9 cellular contexts compared by ENCODE assay signal in the genomic region with DNA sequence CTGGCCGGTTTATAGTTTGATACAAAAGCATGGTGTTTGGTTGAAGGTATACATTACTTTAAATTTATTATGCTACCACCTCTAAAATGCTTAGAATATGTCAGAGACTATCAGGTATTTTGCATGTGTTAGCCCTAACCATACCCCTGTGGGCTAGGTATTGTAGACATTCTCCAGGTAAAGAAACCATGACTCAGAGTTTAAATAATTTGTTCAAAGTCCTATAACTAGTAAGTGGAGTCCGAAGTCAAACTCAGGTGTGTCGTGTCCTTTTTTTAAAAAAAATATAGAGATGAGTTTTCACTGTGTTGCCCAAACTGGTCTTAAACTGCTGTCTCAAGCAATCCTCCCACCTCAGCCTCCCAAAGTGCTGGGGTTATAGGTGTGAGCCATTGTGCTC.
"Had no signal": no experiment of that assay in that cellular context is flagged by ENCODE, and none has a peak within 500 bp of the region (broad histone marks: within the 10 kb centered on the region; RNA-seq: fewer than 3 reads in every experiment).

No MANE protein-coding gene starts in this region.

- DNase-seq: H9, HCEC 1CT, IMR-90, KBM-7 had no signal

- ATAC-seq: GM23338 had no signal

- H3K27ac ChIP-seq: KMS-11 had no signal

- H3K4me2 ChIP-seq: GM23338, KMS-11 had no signal

- H3K9ac ChIP-seq: KMS-11 had no signal

- FAIRE-seq: H1, H54, HTR-8/SVneo had no signal

- H2AFZ ChIP-seq: GM23338 had no signal

- H3K4me3 ChIP-seq: GM23338 had no signal
